ENCODE assay signal across 17 cellular contexts in genomic region chr6:36794704-36795065, GRCh38. TPM values are rescaled to one million over a fixed set of nuclear protein-coding genes. Genes with fewer than 3 reads are reported as not detected.
DNase-seq lines count a peak whose midpoint lies in the region; ATAC-seq lines count a peak whose summit lies in the region.
"Had no signal": no experiment of that assay in that cellular context is flagged by ENCODE, and none has a peak within 500 bp of the region (broad histone marks: within the 10 kb centered on the region; RNA-seq: fewer than 3 reads in every experiment).

No MANE protein-coding gene starts in this region.

- no peaks in the 10 kb centered on the region for H3K36me3 ChIP-seq in NT2/D1 (ENCODE audit: insufficient read depth, insufficient read length, low read length)
- no peaks in the 10 kb centered on the region for H3K36me3 ChIP-seq in neuronal stem cell (replicated peaks in 1 of 2; ENCODE audit: control insufficient read depth in 2 of 2, insufficient read depth in 2 of 2, low read length in 2 of 2)
- H3K36me3 ChIP-seq: BE2C had no signal

- DNase-seq in NT2/D1 (ENCODE audit: low read depth, low spot score) (no peak), neuronal stem cell (ENCODE audit: low spot score) (no peak), EL (no peak), mucosa of gallbladder (ENCODE audit: low spot score) (no peak), NOMO-1 treated with DMSO at 0.1 percent for 48 hours (lab: John Stamatoyannopoulos, UW; ENCODE audit: unreplicated experiment) (no peak)
- DNase-seq: ACHN; BE2C; Caco-2; CD4-positive, alpha-beta T cell; GDM1; GOT3; H9 had no signal

- H4K8ac ChIP-seq in neuronal stem cell (ENCODE audit: low read depth, low read length) = no peak overlapping the region

- H2BK12ac ChIP-seq in neuronal stem cell (ENCODE audit: low read length) = no peak overlapping the region

- peak overlapping the region; percentile 33 for H2BK5ac ChIP-seq in neuronal stem cell (ENCODE audit: low read length)

- H3K9ac ChIP-seq in NT2/D1 (ENCODE audit: insufficient read length, low read depth) (peak overlapping the region; percentile 56), neuronal stem cell (ENCODE audit: low read depth, low read length, poor library complexity) (peak overlapping the region; percentile 47)

- H3K23ac ChIP-seq in neuronal stem cell (ENCODE audit: low read depth, low read length, poor library complexity) = no peak overlapping the region

- H2AFZ ChIP-seq in neuronal stem cell (ENCODE audit: low read length) = peak overlapping the region; percentile 89

- H3K14ac ChIP-seq in neuronal stem cell (ENCODE audit: low read length) = peak overlapping the region; percentile 10

- peak overlapping the region; percentile 38 for H2AK5ac ChIP-seq in neuronal stem cell (ENCODE audit: low read depth, low read length)

- H3K9me3 ChIP-seq in NT2/D1 (ENCODE audit: insufficient read depth, low read length) (no peaks in the 10 kb centered on the region), neuronal stem cell (replicated peaks in 1 of 2; ENCODE audit: control insufficient read depth in 2 of 2, insufficient read depth in 1 of 2, low read depth in 1 of 2, low read length in 2 of 2) (no peaks in the 10 kb centered on the region)
- H3K9me3 ChIP-seq: BE2C, Caco-2 had no signal

- H3K4me2 ChIP-seq in neuronal stem cell (ENCODE audit: insufficient read depth, low read length, poor library complexity, severe bottlenecking) = no peak overlapping the region

- peak overlapping the region; percentile 56 for H2BK15ac ChIP-seq in neuronal stem cell (ENCODE audit: low read length)

- H3K18ac ChIP-seq in neuronal stem cell (ENCODE audit: low read length) = peak overlapping the region; percentile 84

- WGBS in neuronal stem cell (ENCODE audit: extremely low coverage in 2 of 2, insufficient read length in 2 of 2, insufficient replicate concordance in 1 of 2), 2 donors = no CpG with 5 or more reads among the region's 5 CpGs

- no peak overlapping the region for H4K91ac ChIP-seq in neuronal stem cell (ENCODE audit: low read depth, low read length, poor library complexity)

- H3K27ac ChIP-seq in cingulate gyrus (ENCODE audit: low read depth, low read length) (peak overlapping the region; percentile 22), neuronal stem cell (replicated peaks; ENCODE audit: low read length) (no peak overlapping the region)
- H3K27ac ChIP-seq: C4-2B, HL-60 had no signal

- ATAC-seq in activated CD4-positive, CD25-positive, alpha-beta regulatory T cell treated with anti-CD3 and anti-CD28 coated beads, Interleukin-2, amount 50 U/mL, for 24 hours = no peak

- H3K27me3 ChIP-seq in NT2/D1 (ENCODE audit: insufficient read depth, insufficient read length) (no peaks in the 10 kb centered on the region), neuronal stem cell (ENCODE audit: control insufficient read depth in 3 of 3, insufficient read depth in 3 of 3, low read depth in 1 of 3, low read length in 3 of 3) (peaks cover 0 to 17% (median 0%) of the 10 kb centered on the region in 3 experiments)
- H3K27me3 ChIP-seq: BE2C had no signal

- H3K4me3 ChIP-seq in NT2/D1 (ENCODE audit: insufficient read length, low read depth) = no peak overlapping the region
- H3K4me3 ChIP-seq in neuronal stem cell (ENCODE audit: low read length in 2 of 2) = no peak overlapping the region
- H3K4me3 ChIP-seq: K562 had no signal

- H3K4me1 ChIP-seq in NT2/D1 (ENCODE audit: insufficient read depth, insufficient read length) = peaks cover 8% of the 10 kb centered on the region
- peaks cover 14 to 18% of the 10 kb centered on the region in 2 donors for H3K4me1 ChIP-seq in neuronal stem cell (ENCODE audit: control insufficient read depth in 2 of 2, insufficient read depth in 1 of 2, low read depth in 1 of 2, low read length in 2 of 2)
- H3K4me1 ChIP-seq: BE2C, Caco-2 had no signal

- no peak overlapping the region for H3K4ac ChIP-seq in neuronal stem cell (ENCODE audit: low read length)

- no peak overlapping the region for H2BK120ac ChIP-seq in neuronal stem cell (ENCODE audit: low read depth, low read length)

- no peaks in the 10 kb centered on the region for H3K79me1 ChIP-seq in neuronal stem cell (ENCODE audit: low read depth, low read length)

RNA-seq across cellular contexts. Expression of gene CPNE5, which starts 44.6 kb away (rescaled TPM):
- polyA plus RNA-seq in neuronal stem cell (2013, experiment 1 of 2) = 1.1 TPM
- 1.3 TPM for polyA plus RNA-seq in neuronal stem cell (2013, experiment 2 of 2)
- total RNA-seq in mucosa of gallbladder = 1.3 TPM
- total RNA-seq: Caco-2 had no signal
